Comparison of ENCODE assay signal across 10 cellular contexts in the genomic region with DNA sequence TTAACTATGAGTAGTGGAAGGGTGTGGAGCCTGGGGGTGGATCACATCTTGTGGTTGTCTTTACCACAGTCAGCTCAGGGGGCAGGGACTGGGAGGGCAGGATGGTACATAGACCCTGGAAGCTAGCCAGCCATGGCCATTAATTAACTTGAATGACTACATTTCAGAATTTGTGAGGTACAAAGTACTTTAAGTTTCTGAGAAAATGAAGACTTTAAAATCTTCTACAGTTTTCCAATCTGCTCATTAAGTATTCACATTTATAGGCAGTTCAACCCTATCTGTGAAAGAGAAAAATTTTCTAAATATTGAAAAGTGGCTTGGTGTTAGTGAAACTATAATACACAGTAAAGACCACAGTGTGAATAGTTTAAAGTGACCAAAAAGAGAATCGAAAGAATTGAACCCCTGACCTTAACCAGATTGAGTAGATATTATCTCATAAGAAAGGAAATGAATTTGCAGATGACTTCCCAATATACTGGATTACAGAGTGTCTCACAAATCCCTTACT.
DNase-seq lines count a peak whose midpoint lies in the region; ATAC-seq, FAIRE-seq and TF ChIP-seq lines count a peak whose summit lies in the region.
"Had no signal": no experiment of that assay in that cellular context is flagged by ENCODE, and none has a peak within 500 bp of the region (broad histone marks: within the 10 kb centered on the region; RNA-seq: fewer than 3 reads in every experiment).

No MANE protein-coding gene starts in this region.

- WGBS in GM12878 (ENCODE audit: insufficient coverage, insufficient replicate concordance, low lambda C conversion rate, missing lambda C conversion rate), result 97% methylated on average over 1 of the region's 1 CpG

- H3K4me3 ChIP-seq in GM12878, result no peak overlapping the region
- H3K4me3 ChIP-seq: BLaER1 treated with 17β-estradiol and CSF1 and Interleukin-3, amounts not matched to agents 10 nM and 100 nM had no signal

- no peak for TF ChIP-seq POLR2A in GM12878 (IDR thresholded peaks at IDR 0.05; ENCODE audit: low read depth, low read length)

- H2AFZ ChIP-seq in GM12878 (ENCODE audit: control insufficient read depth, low read depth, low read length), result no peak overlapping the region

- no peak overlapping the region for H3K9ac ChIP-seq in GM12878 (ENCODE audit: control insufficient read depth, insufficient read depth, low read length)
- H3K9ac ChIP-seq: BLaER1 treated with 17β-estradiol and CSF1 and Interleukin-3, amounts not matched to agents 10 nM and 100 nM had no signal

- CTCF ChIA-PET in GM12878 (lab: Yijun Ruan, JAX), result no interaction called here

- POLR2A ChIA-PET in GM12878 (lab: Charles Lee), result no interaction called here

- no peaks in the 10 kb centered on the region for H3K79me2 ChIP-seq in GM12878 (ENCODE audit: control insufficient read depth, insufficient read depth, low read length)

- no peaks in the 10 kb centered on the region for H3K27me3 ChIP-seq in GM12878 (replicated peaks in 1 of 2; ENCODE audit: control insufficient read depth in 2 of 2, insufficient read depth in 2 of 2, low read length in 1 of 2)
- H3K27me3 ChIP-seq: BLaER1 treated with 17β-estradiol and CSF1 and Interleukin-3, amounts not matched to agents 10 nM and 100 nM had no signal

- SMC1A ChIA-PET in GM12878 (lab: Charles Lee; ENCODE audit: uncharacterized antibody, unreplicated experiment), result interaction anchor here (0.8 to 1.4 kb wide), 6 partner anchors 21 to 233 kb away, joined by 3 to 7 read pairs (median 4); no protein-coding TSS in a partner anchor

- no peak overlapping the region for H3K4me3 Mint-ChIP-seq in natural killer cell treated with Interleukin-12 subunit alpha and Interleukin-12 subunit beta and Interleukin-15 and Interleukin-18, amount 100 ng/mL, for 72 hours
- H3K4me3 Mint-ChIP-seq: activated naive CD8-positive, alpha-beta T cell had no signal

- in situ Hi-C loops in GM12878 (cut with MboI), result no loop called here

- H3K36me3 ChIP-seq in GM12878 (ENCODE audit: control insufficient read depth in 2 of 2, insufficient read depth in 2 of 2, low read length in 1 of 2), result no peaks in the 10 kb centered on the region
- H3K36me3 ChIP-seq: BLaER1 treated with 17β-estradiol and CSF1 and Interleukin-3, amounts not matched to agents 10 nM and 100 nM had no signal

- peak; percentile 46 to 47; a peak in 1 of 4 replicates for TF ChIP-seq EP300 in GM12878 (IDR thresholded peaks at IDR 0.05; ENCODE audit: borderline replicate concordance in 1 of 2, control insufficient read depth in 1 of 2, low read depth in 2 of 2, low read length in 2 of 2)

- DNase-seq in GM10266 (ENCODE audit: extremely low spot score) (peak; percentile 12), GM12878 (ENCODE audit: low read depth, low spot score) (peak; percentile 55), NCI-H748 treated with DMSO at 0.1 percent for 48 hours (lab: John Stamatoyannopoulos, UW) (no peak)
- DNase-seq in activated CD4-positive, alpha-beta T cell treated with anti-CD3 and anti-CD28 coated beads, Interleukin-2, amount 50 U/mL, for 4 hours, result no peak
- no peak for DNase-seq in activated T-cell treated with anti-CD3 and anti-CD28 coated beads, Interleukin-2, amount 50 U/mL, for 1 hour
- no peak for DNase-seq in natural killer cell treated with Interleukin-12 subunit alpha and Interleukin-12 subunit beta and Interleukin-15 and Interleukin-18, amount 100 ng/mL, for 72 hours (ENCODE audit: low spot score)

- no TSS peak for BruUV-seq in GM12878 (replicated peaks; lab: Mats Ljungman, UMichigan)

- intact Hi-C loops in GM12878 (cut with micrococcal nuclease; ENCODE audit: unreplicated experiment), result loop anchor here (2.0 kb wide), 2 partner anchors 52 to 116 kb away; no protein-coding TSS in a partner anchor

- H3K27me3 Mint-ChIP-seq in natural killer cell treated with Interleukin-12 subunit alpha and Interleukin-12 subunit beta and Interleukin-15 and Interleukin-18, amount 100 ng/mL, for 72 hours, result no peaks in the 10 kb centered on the region
- H3K27me3 Mint-ChIP-seq: activated naive CD8-positive, alpha-beta T cell had no signal

- H3K4me2 ChIP-seq in GM12878 (ENCODE audit: control insufficient read depth, insufficient read depth), result peak overlapping the region; percentile 19; the same call in 1 of the 2 replicates

- H3K9me3 Mint-ChIP-seq in natural killer cell treated with Interleukin-12 subunit alpha and Interleukin-12 subunit beta and Interleukin-15 and Interleukin-18, amount 100 ng/mL, for 72 hours, result no peaks in the 10 kb centered on the region

- TF ChIP-seq CTCF in GM10266 (IDR thresholded peaks at IDR 0.05; ENCODE audit: control insufficient read depth, insufficient read depth, low read depth, missing control alignments) (no peak), GM12878 (IDR thresholded peaks at IDR 0.05 in 2 of 3, conservative IDR thresholded peaks at IDR 0.05 in 1 of 3; ENCODE audit: control insufficient read depth in 2 of 3, extremely low read depth in 1 of 3, insufficient read depth in 1 of 3, low read depth in 3 of 3, low read length in 3 of 3) (no peak)

- H3K27ac Mint-ChIP-seq in natural killer cell treated with Interleukin-12 subunit alpha and Interleukin-12 subunit beta and Interleukin-15 and Interleukin-18, amount 100 ng/mL, for 72 hours, result no peak overlapping the region
- H3K27ac Mint-ChIP-seq: activated naive CD8-positive, alpha-beta T cell had no signal

- H3K27ac ChIP-seq in GM12878 (ENCODE audit: control insufficient read depth, insufficient read depth), result no peak overlapping the region

- ATAC-seq in GM21381 (IDR thresholded peaks at IDR 0.05; ENCODE audit: unreplicated experiment), result peak; percentile 95
- peak; percentile 85 for ATAC-seq in HG03342 (IDR thresholded peaks at IDR 0.05; ENCODE audit: unreplicated experiment)
- peak; percentile 98 for ATAC-seq in GM12878
- ATAC-seq in natural killer cell treated with Interleukin-12 subunit alpha and Interleukin-12 subunit beta and Interleukin-15 and Interleukin-18, amount 100 ng/mL, for 72 hours, result no peak

- no peaks in the 10 kb centered on the region for H3K9me3 ChIP-seq in GM12878 (replicated peaks; ENCODE audit: control insufficient read depth, insufficient read depth, low read length)
- H3K9me3 ChIP-seq: BLaER1 treated with 17β-estradiol and CSF1 and Interleukin-3, amounts not matched to agents 10 nM and 100 nM had no signal

- no peak for TF ChIP-seq RAD21 in GM12878 (IDR thresholded peaks at IDR 0.05; ENCODE audit: insufficient read depth, low read depth, low read length)

- FAIRE-seq in GM12878 (lab: Jason Lieb, UNC), result peak; percentile 13

- no peaks in the 10 kb centered on the region for H4K20me1 ChIP-seq in GM12878 (ENCODE audit: control insufficient read depth, insufficient read depth)
- H4K20me1 ChIP-seq: BLaER1 treated with 17β-estradiol and CSF1 and Interleukin-3, amounts not matched to agents 10 nM and 100 nM had no signal

- peaks cover 3 to 6% of the 10 kb centered on the region in 2 donors for H3K4me1 Mint-ChIP-seq in natural killer cell treated with Interleukin-12 subunit alpha and Interleukin-12 subunit beta and Interleukin-15 and Interleukin-18, amount 100 ng/mL, for 72 hours (ENCODE audit: low read depth in 2 of 2)

- no peaks in the 10 kb centered on the region for H3K36me3 Mint-ChIP-seq in natural killer cell treated with Interleukin-12 subunit alpha and Interleukin-12 subunit beta and Interleukin-15 and Interleukin-18, amount 100 ng/mL, for 72 hours
- H3K36me3 Mint-ChIP-seq: activated naive CD8-positive, alpha-beta T cell had no signal

- no peaks in the 10 kb centered on the region; the same call in 1 of the 2 replicates for H3K4me1 ChIP-seq in GM12878 (ENCODE audit: control insufficient read depth, insufficient read depth, low read length)

- RAD21 ChIA-PET in GM12878 (lab: Charles Lee; ENCODE audit: unreplicated experiment), result interaction anchor here (0.7 to 2.8 kb wide), 5 partner anchors 20 to 387 kb away, joined by 3 to 14 read pairs (median 4); no protein-coding TSS in a partner anchor

TF ChIP-seq in GM12878, 131 proteins besides CTCF, POLR2A, EP300 and RAD21 (continues in another document):
- TF ChIP-seq IKZF1 (conservative IDR thresholded peaks at IDR 0.05) (peak; percentile 64), MEF2B (IDR thresholded peaks at IDR 0.05; ENCODE audit: partially characterized antibody, poor library complexity, severe bottlenecking) (peak; percentile 66), POLR2AphosphoS5 (IDR thresholded peaks at IDR 0.05; ENCODE audit: low read length) (no peak), HDGF (IDR thresholded peaks at IDR 0.05) (no peak), RAD51 (IDR thresholded peaks at IDR 0.05) (no peak), PAX8 (IDR thresholded peaks at IDR 0.05) (no peak), MAX (IDR thresholded peaks at IDR 0.05; ENCODE audit: low read depth, low read length) (no peak), CEBPZ (IDR thresholded peaks at IDR 0.05; ENCODE audit: low read depth, low read length) (no peak), RBBP5 (conservative IDR thresholded peaks at IDR 0.05) (no peak)

Comparison
In these comparisons a context has a peak if more than half of its experiments do, and no peak if none do; other contexts are left out.
1. DNase-seq: peak in GM10266 (single experiment) and GM12878 (single experiment); none in activated CD4-positive, alpha-beta T cell treated with anti-CD3 and anti-CD28 coated beads, Interleukin-2, amount 50 U/mL, for 4 hours (0 of 2), activated T-cell treated with anti-CD3 and anti-CD28 coated beads, Interleukin-2, amount 50 U/mL, for 1 hour (single experiment), NCI-H748 treated with DMSO at 0.1 percent for 48 hours (single experiment) and natural killer cell treated with Interleukin-12 subunit alpha and Interleukin-12 subunit beta and Interleukin-15 and Interleukin-18, amount 100 ng/mL, for 72 hours (single experiment).
2. ATAC-seq: peak in GM21381 (single experiment), HG03342 (single experiment) and GM12878 (single experiment); none in natural killer cell treated with Interleukin-12 subunit alpha and Interleukin-12 subunit beta and Interleukin-15 and Interleukin-18, amount 100 ng/mL, for 72 hours (0 of 2).